14 cellular contexts compared by ENCODE assay signal in genomic region chr6:159943101-159943632, GRCh38. TPM values are rescaled to one million over a fixed set of nuclear protein-coding genes. Genes with fewer than 3 reads are reported as not detected.
DNase-seq lines count a peak whose midpoint lies in the region; ATAC-seq and TF ChIP-seq lines count a peak whose summit lies in the region.
"Had no signal": no experiment of that assay in that cellular context is flagged by ENCODE, and none has a peak within 500 bp of the region (broad histone marks: within the 10 kb centered on the region; RNA-seq: fewer than 3 reads in every experiment).

No MANE protein-coding gene starts in this region.

- no peak for TF ChIP-seq CTCF in testis (IDR thresholded peaks at IDR 0.05)

- peaks cover 9% of the 10 kb centered on the region for H3K4me1 ChIP-seq in testis

- ATAC-seq in left colon (peak; percentile 34), GM19397 (IDR thresholded peaks at IDR 0.05; ENCODE audit: unreplicated experiment) (no peak)
- ATAC-seq: naive thymus-derived CD8-positive, alpha-beta T cell had no signal

- H3K4me3 ChIP-seq in testis (no peak overlapping the region), H7 (ENCODE audit: insufficient read depth, low read depth, low read length) (no peak overlapping the region)

- intact Hi-C loops in left colon (cut with DNase I, micrococcal nuclease), result loop anchor here in 1 of 2 donors (10.0 kb wide), 1 partner anchor 78 kb away; no protein-coding TSS in a partner anchor
- intact Hi-C loops in testis (cut with DNase I; ENCODE audit: low total_unique reads), result no loop called here

- DNase-seq in HS-27A (ENCODE audit: low read depth), result peak; percentile 64
- DNase-seq in dedifferentiated amniotic fluid mesenchymal stem cell (ENCODE audit: extremely low spot score), result peak; percentile 66
- DNase-seq in left colon, result no peak
- DNase-seq in testis, result peak; percentile 62
- DNase-seq in H7, result no peak
- DNase-seq in activated effector memory CD4-positive, alpha-beta T cell treated with Interleukin-2 at 50 U/mL for 16 hours, result no peak
- no peak for DNase-seq in RPMI8226
- DNase-seq: COR-L47; endodermal cell; GOT3; naive thymus-derived CD8-positive, alpha-beta T cell; NCI-H2081 treated with DMSO at 0.1 percent for 48 hours; stimulated activated CD8-positive, alpha-beta memory T cell treated with anti-CD3 and anti-CD28 coated beads, Interleukin-4, amount 100 ng/mL, for 48 hours had no signal

- 34 to 43% methylated on average over 6 of the region's 6 CpGs for WGBS in testis, 2 donors

- H3K27me3 ChIP-seq in testis (no peaks in the 10 kb centered on the region), H7 (ENCODE audit: control insufficient read depth, insufficient read depth, low read length) (no peaks in the 10 kb centered on the region)

- TF ChIP-seq POLR2A in testis (IDR thresholded peaks at IDR 0.05), result no peak

- no peaks in the 10 kb centered on the region for H3K9me3 ChIP-seq in testis

- no peaks in the 10 kb centered on the region for H3K36me3 ChIP-seq in testis (ENCODE audit: low read depth, missing control alignments)
- no peaks in the 10 kb centered on the region for H3K36me3 ChIP-seq in H7 (replicated peaks; ENCODE audit: control insufficient read depth, insufficient read depth, low read length)

- peak overlapping the region; percentile 22 to 48 for H3K27ac ChIP-seq in testis

RNA-seq across cellular contexts. Expression of gene IGF2R, which starts 25.7 kb away (rescaled TPM):
- total RNA-seq in left colon, result 100 to 1,000 TPM in 1 of 2 donors, 10 to 100 TPM in 1; 97.3 to 100 TPM
- 100 to 1,000 TPM in 1 of 2 donors, 10 to 100 TPM in 1; 84.6 to 109 TPM for total RNA-seq in testis
- 47.3 TPM for polyA plus RNA-seq in testis (ENCODE audit: insufficient read depth, low read depth, low replicate concordance)
- 27.9 and 29.4 TPM in 2 replicates for total RNA-seq in H7 (2014; rRNA removed; shearing (Covaris generic))

RNA-seq across cellular contexts. Expression of gene MAS1, which starts 52.4 kb away (rescaled TPM):
- not detected for total RNA-seq in left colon
- total RNA-seq in testis, result under 1 TPM; 0.19 to 0.39 TPM
- polyA plus RNA-seq in testis (ENCODE audit: insufficient read depth, low read depth, low replicate concordance), result 0.16 TPM
- under 0.01 TPM in 1 of 2 replicates, not detected in the other for total RNA-seq in H7 (2014; rRNA removed; shearing (Covaris generic))
- total RNA-seq: endodermal cell; naive thymus-derived CD8-positive, alpha-beta T cell had no signal
- polyA plus RNA-seq: naive thymus-derived CD8-positive, alpha-beta T cell had no signal

Comparison
In these comparisons a context has a peak if more than half of its experiments do, and no peak if none do; other contexts are left out.
1. DNase-seq: peak in HS-27A (single experiment), dedifferentiated amniotic fluid mesenchymal stem cell (single experiment) and testis (single experiment); none in left colon (0 of 2), H7 (single experiment), activated effector memory CD4-positive, alpha-beta T cell treated with Interleukin-2 at 50 U/mL for 16 hours (single experiment) and RPMI8226 (single experiment).